Comparison of ENCODE assay signal across 17 cellular contexts in the genomic region with DNA sequence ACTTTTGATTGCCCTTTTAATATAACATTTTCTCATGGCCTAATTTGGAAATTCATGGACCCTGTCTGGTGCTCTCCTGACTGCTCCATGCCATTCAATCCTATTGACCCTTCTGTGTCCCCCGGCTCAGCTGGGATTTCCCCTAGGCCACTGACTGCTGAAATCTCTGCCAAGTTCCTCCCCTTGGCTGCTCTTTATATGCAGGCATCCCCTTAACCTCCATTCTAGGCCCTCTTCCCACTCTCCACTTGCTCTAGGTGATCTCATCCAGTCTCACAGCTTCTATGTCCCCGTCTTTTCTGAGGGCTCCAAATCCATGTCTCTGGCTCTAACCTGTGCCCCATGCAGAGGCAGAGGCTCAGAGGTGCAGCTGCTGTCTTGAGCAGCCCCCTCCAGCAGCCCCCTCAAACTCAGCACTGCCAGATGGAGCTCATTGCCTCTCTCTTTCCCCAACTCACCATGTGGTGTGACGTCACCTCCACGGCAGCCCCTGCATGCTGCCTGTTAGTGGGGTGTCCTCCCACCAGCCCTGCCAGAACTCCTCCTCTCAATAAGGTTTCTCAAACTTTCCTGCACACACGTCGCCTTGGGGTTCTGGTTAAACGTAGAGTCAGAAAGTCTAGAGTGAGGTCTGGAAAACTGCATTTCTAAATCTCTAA. TPM values are rescaled to one million over a fixed set of nuclear protein-coding genes. Genes with fewer than 3 reads are reported as not detected.
DNase-seq lines count a peak whose midpoint lies in the region; ATAC-seq and TF ChIP-seq lines count a peak whose summit lies in the region.
"Had no signal": no experiment of that assay in that cellular context is flagged by ENCODE, and none has a peak within 500 bp of the region (broad histone marks: within the 10 kb centered on the region; RNA-seq: fewer than 3 reads in every experiment).

No MANE protein-coding gene starts in this region.

- ATAC-seq in T-helper 17 cell, result no peak
- ATAC-seq in gastrocnemius medialis, result peak in 1 of 2 donors; percentile 31
- no peak for ATAC-seq in GM19324 (IDR thresholded peaks at IDR 0.05; ENCODE audit: low FRiP score, unreplicated experiment)
- no peak for ATAC-seq in HG03460 (IDR thresholded peaks at IDR 0.05; ENCODE audit: unreplicated experiment)

- H3K36me3 ChIP-seq in HEK293 (ENCODE audit: control insufficient read depth in 2 of 2, insufficient read depth in 1 of 2, low read length in 2 of 2) (no peaks in the 10 kb centered on the region), left ventricle myocardium inferior (peaks cover 4% of the 10 kb centered on the region), gastrocnemius medialis (no peaks in the 10 kb centered on the region), stomach (no peaks in the 10 kb centered on the region)
- H3K36me3 ChIP-seq: BE2C had no signal

- in situ Hi-C loops in gastrocnemius medialis (cut with MboI; ENCODE audit: low sequenced_read_pairs in 4 of 4), result no loop called here

- intact Hi-C loops in left ventricle myocardium inferior (cut with micrococcal nuclease) (no loop called here), gastrocnemius medialis (cut with DNase I; ENCODE audit: low total_unique reads) (no loop called here), stomach (cut with DNase I; ENCODE audit: low total_unique reads) (no loop called here)

- no peaks in the 10 kb centered on the region for H3K4me1 Mint-ChIP-seq in T-helper 17 cell
- H3K4me1 Mint-ChIP-seq: CD4-positive, alpha-beta memory T cell had no signal

- no peaks in the 10 kb centered on the region for H3K27me3 ChIP-seq in left ventricle myocardium inferior (ENCODE audit: low read depth)
- no peaks in the 10 kb centered on the region for H3K27me3 ChIP-seq in gastrocnemius medialis
- peaks cover 0 to 9% (median 0%) of the 10 kb centered on the region in 3 donors for H3K27me3 ChIP-seq in stomach

- no peak for TF ChIP-seq EP300 in stomach (IDR thresholded peaks at IDR 0.05)

- CTCF ChIA-PET in HEK293 (lab: Yijun Ruan, JAX), result no interaction called here

- H3K27ac Mint-ChIP-seq in T-helper 17 cell, result peak overlapping the region; percentile 39

- H3K4me3 ChIP-seq in HEK293 (ENCODE audit: low read depth, low read length) (no peak overlapping the region), left ventricle myocardium inferior (peak overlapping the region; percentile 66), gastrocnemius medialis (no peak overlapping the region), stomach (no peak overlapping the region)
- H3K4me3 ChIP-seq: A549 had no signal

- no peak for TF ChIP-seq POLR2A in gastrocnemius medialis (IDR thresholded peaks at IDR 0.05)
- no peak for TF ChIP-seq POLR2A in stomach (IDR thresholded peaks at IDR 0.05)

- 59 to 85% (median 81%) methylated on average over 4 to 7 of the region's 7 CpGs for WGBS in stomach, 5 donors

- H3K9me3 ChIP-seq in HEK293 (ENCODE audit: control insufficient read depth, insufficient read depth, low read depth, low read length), result no peaks in the 10 kb centered on the region
- H3K9me3 ChIP-seq in T-helper 17 cell (ENCODE audit: control insufficient read depth, low read length, poor library complexity, severe bottlenecking), result no peaks in the 10 kb centered on the region
- peaks cover under 1% of the 10 kb centered on the region for H3K9me3 ChIP-seq in left ventricle myocardium inferior (replicated peaks)
- H3K9me3 ChIP-seq in gastrocnemius medialis, result no peaks in the 10 kb centered on the region
- no peaks in the 10 kb centered on the region for H3K9me3 ChIP-seq in stomach
- H3K9me3 ChIP-seq: BE2C had no signal

- POLR2A ChIA-PET in HEK293 (lab: Yijun Ruan, JAX), result no interaction called here

- no peak overlapping the region for H3K4me3 Mint-ChIP-seq in T-helper 17 cell
- H3K4me3 Mint-ChIP-seq: CD4-positive, alpha-beta memory T cell had no signal

- H3K27ac ChIP-seq in HEK293 (ENCODE audit: extremely low read depth, low read depth, low read length), result no peak overlapping the region
- peak overlapping the region; percentile 55 for H3K27ac ChIP-seq in left ventricle myocardium inferior (replicated peaks)
- peak overlapping the region; percentile 92 to 99 (median 96) for H3K27ac ChIP-seq in gastrocnemius medialis
- no peak overlapping the region for H3K27ac ChIP-seq in stomach
- H3K27ac ChIP-seq: A549, C4-2B had no signal

- DNase-seq in T-helper 17 cell (no peak), left ventricle myocardium inferior (no peak), gastrocnemius medialis (peak in 1 of 2 donors; percentile 58), stomach (no peak)
- DNase-seq: BE2C; CD4-positive, alpha-beta memory T cell; DND-41; GDM1; HCEC 1CT; KBM-7 had no signal

- H3K27me3 Mint-ChIP-seq in T-helper 17 cell, result peaks cover 50% of the 10 kb centered on the region

- peaks cover 13% of the 10 kb centered on the region for H3K36me3 Mint-ChIP-seq in T-helper 17 cell (ENCODE audit: low read depth)

- no peak for TF ChIP-seq CTCF in HEK293 (tag by site-specific recombination; IDR thresholded peaks at IDR 0.05)
- TF ChIP-seq CTCF in left ventricle myocardium inferior (IDR thresholded peaks at IDR 0.05; ENCODE audit: borderline replicate concordance), result no peak
- TF ChIP-seq CTCF in gastrocnemius medialis (IDR thresholded peaks at IDR 0.05 in 4 of 5, conservative IDR thresholded peaks at IDR 0.05 in 1 of 5), result no peak
- TF ChIP-seq CTCF in stomach (IDR thresholded peaks at IDR 0.05), result no peak

- H3K4me1 ChIP-seq in HEK293 (ENCODE audit: control insufficient read depth, insufficient read depth, low read length), result peaks cover 4% of the 10 kb centered on the region; the same call in 1 of the 2 replicates
- peaks cover 50% of the 10 kb centered on the region for H3K4me1 ChIP-seq in left ventricle myocardium inferior
- H3K4me1 ChIP-seq in gastrocnemius medialis, result peaks cover 52 to 66% of the 10 kb centered on the region in 2 donors
- no peaks in the 10 kb centered on the region for H3K4me1 ChIP-seq in stomach
- H3K4me1 ChIP-seq: A549, BE2C had no signal

TF ChIP-seq in HEK293, 187 proteins besides CTCF, POLR2A, EP300 and RAD21 (continues in another document):
- TF ChIP-seq ZBTB11 (tag by site-specific recombination; conservative IDR thresholded peaks at IDR 0.05; ENCODE audit: low read depth) (no peak), ZFHX2 (tag by site-specific recombination; conservative IDR thresholded peaks at IDR 0.05) (peak; percentile 18; the same call in 1 of the 2 replicates), ZNF292 (tag by site-specific recombination; IDR thresholded peaks at IDR 0.05; ENCODE audit: borderline replicate concordance, low read depth) (no peak), ZNF843 (tag by site-specific recombination; IDR thresholded peaks at IDR 0.05) (no peak), ZNF19 (tag by site-specific recombination; IDR thresholded peaks at IDR 0.05; ENCODE audit: low read depth) (no peak), OSR2 (tag by site-specific recombination; IDR thresholded peaks at IDR 0.05) (no peak), ZNF48 (tag by site-specific recombination; IDR thresholded peaks at IDR 0.05) (no peak), ZNF654 (tag by site-specific recombination; IDR thresholded peaks at IDR 0.05; ENCODE audit: low read depth) (no peak)
- TF ChIP-seq, protein P1, sequence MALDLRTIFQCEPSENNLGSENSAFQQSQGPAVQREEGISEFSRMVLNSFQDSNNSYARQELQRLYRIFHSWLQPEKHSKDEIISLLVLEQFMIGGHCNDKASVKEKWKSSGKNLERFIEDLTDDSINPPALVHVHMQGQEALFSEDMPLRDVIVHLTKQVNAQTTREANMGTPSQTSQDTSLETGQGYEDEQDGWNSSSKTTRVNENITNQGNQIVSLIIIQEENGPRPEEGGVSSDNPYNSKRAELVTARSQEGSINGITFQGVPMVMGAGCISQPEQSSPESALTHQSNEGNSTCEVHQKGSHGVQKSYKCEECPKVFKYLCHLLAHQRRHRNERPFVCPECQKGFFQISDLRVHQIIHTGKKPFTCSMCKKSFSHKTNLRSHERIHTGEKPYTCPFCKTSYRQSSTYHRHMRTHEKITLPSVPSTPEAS (tag by site-specific recombination; IDR thresholded peaks at IDR 0.05), result no peak

RNA-seq across cellular contexts. Expression of gene FSD2, which starts 6.6 kb away (rescaled TPM):
- not detected for total RNA-seq in T-helper 17 cell
- total RNA-seq in left ventricle myocardium inferior, result 108 TPM
- total RNA-seq in gastrocnemius medialis, result 10 to 100 TPM in 1 of 4 donors, 1 to 10 TPM in 3; 3.9 to 18.5 (median 6.6) TPM
- total RNA-seq in stomach, result under 1 TPM in 1 of 5 donors, not detected in 4; under 0.01 TPM
- under 1 TPM in 1 of 3 donors, not detected in 2; 0.03 TPM for polyA plus RNA-seq in stomach
- total RNA-seq: CD4-positive, alpha-beta memory T cell; H1 had no signal
- polyA plus RNA-seq: A549, AG04450 had no signal

RNA-seq across cellular contexts. Expression of gene WHAMM, which starts 10.1 kb away (rescaled TPM):
- total RNA-seq in T-helper 17 cell, result 10 to 100 TPM; 91.2 to 99.7 TPM
- 5.4 TPM for total RNA-seq in left ventricle myocardium inferior
- 10 to 100 TPM; 14.1 to 22.1 (median 21.8) TPM for total RNA-seq in gastrocnemius medialis
- total RNA-seq in stomach, result 10 to 100 TPM in 2 of 5 donors, 1 to 10 TPM in 3; 6.2 to 44.6 (median 9.3) TPM
- 1 to 10 TPM; 3.6 to 4.1 (median 3.8) TPM for polyA plus RNA-seq in stomach

Comparison
In these comparisons a context has a peak if more than half of its experiments do, and no peak if none do; other contexts are left out.
1. H3K27ac ChIP-seq: peak in left ventricle myocardium inferior (single experiment) and gastrocnemius medialis (4 of 4); none in HEK293 (single experiment) and stomach (0 of 5).